Comparison of ENCODE assay signal across 22 cellular contexts in genomic region chr5:140383300-140383699, GRCh38. TPM values are rescaled to one million over a fixed set of nuclear protein-coding genes. Genes with fewer than 3 reads are reported as not detected.
DNase-seq lines count a peak whose midpoint lies in the region; ATAC-seq, FAIRE-seq and TF ChIP-seq lines count a peak whose summit lies in the region.
"Had no signal": no experiment of that assay in that cellular context is flagged by ENCODE, and none has a peak within 500 bp of the region (broad histone marks: within the 10 kb centered on the region; RNA-seq: fewer than 3 reads in every experiment).

No MANE protein-coding gene starts in this region.

- H3K4me1 ChIP-seq in liver (ENCODE audit: control insufficient read depth in 4 of 4, insufficient read depth in 4 of 4, low read length in 3 of 4), result peaks cover 0 to 2% (median 0%) of the 10 kb centered on the region in 4 donors
- no peaks in the 10 kb centered on the region for H3K4me1 ChIP-seq in HepG2 (ENCODE audit: insufficient read depth, low read length)
- peaks cover 0 to 2% of the 10 kb centered on the region in 2 experiments; a peak in 1 of 5 replicates for H3K4me1 ChIP-seq in K562 (replicated peaks in 1 of 2; ENCODE audit: control insufficient read depth in 2 of 2, insufficient read depth in 2 of 2, low read length in 2 of 2)
- H3K4me1 ChIP-seq: HAP-1, SJSA1 had no signal

- H3K4me2 ChIP-seq in HepG2 (ENCODE audit: low read depth, low read length), result no peak overlapping the region
- no peak overlapping the region for H3K4me2 ChIP-seq in K562 (ENCODE audit: insufficient read depth, low read length)
- H3K4me2 ChIP-seq: GM23338 had no signal

- no peak overlapping the region for H3K27ac Mint-ChIP-seq in activated naive CD4-positive, alpha-beta T cell treated with anti-CD3 and anti-CD28 coated beads for 36 hours
- H3K27ac Mint-ChIP-seq: CD4-positive, CD25-positive, alpha-beta regulatory T cell; GM23338 had no signal

- CTCF ChIA-PET in HepG2 (lab: Yijun Ruan, JAX; ENCODE audit: low intra/inter-chr PET ratio, low total read pairs) (no interaction called here), K562 (lab: Yijun Ruan, JAX; ENCODE audit: low intra/inter-chr PET ratio) (no interaction called here)
- CTCF ChIA-PET in activated naive CD4-positive, alpha-beta T cell treated with anti-CD3 and anti-CD28 coated beads for 36 hours (lab: Charles Lee), result interaction anchor here (0.6 to 3.9 kb wide), 2 partner anchors 10 to 415 kb away, joined by 3 to 17 read pairs; no protein-coding TSS in a partner anchor

- H3K9me3 ChIP-seq in liver (ENCODE audit: control insufficient read depth in 4 of 4, low read length in 3 of 4), result no peaks in the 10 kb centered on the region
- H3K9me3 ChIP-seq in HepG2 (ENCODE audit: low read length), result no peaks in the 10 kb centered on the region
- no peaks in the 10 kb centered on the region for H3K9me3 ChIP-seq in K562 (replicated peaks; ENCODE audit: control insufficient read depth, insufficient read depth, low read depth, low read length)
- H3K9me3 ChIP-seq: HAP-1, SJSA1 had no signal

- intact Hi-C loops in HepG2 (cut with micrococcal nuclease; ENCODE audit: unreplicated experiment) (no loop called here), K562 (cut with micrococcal nuclease) (no loop called here)
- intact Hi-C loops in activated naive CD4-positive, alpha-beta T cell treated with anti-CD3 and anti-CD28 coated beads for 36 hours (cut with micrococcal nuclease), result no loop called here

- in situ Hi-C loops in HepG2 (cut with HindIII; ENCODE audit: extremely low pct_ligation_motif_present, low pct_unique_long_range_greater_than_20kb) (no loop called here), K562 (cut with MboI) (no loop called here)

- TF ChIP-seq POLR2A in HepG2 (IDR thresholded peaks at IDR 0.05; ENCODE audit: insufficient read depth in 1 of 2, low read depth in 2 of 2, low read length in 2 of 2) (no peak), K562 (conservative IDR thresholded peaks at IDR 0.05) (no peak)

- peaks cover 1% of the 10 kb centered on the region for H3K9me3 Mint-ChIP-seq in activated naive CD4-positive, alpha-beta T cell treated with anti-CD3 and anti-CD28 coated beads for 36 hours
- H3K9me3 Mint-ChIP-seq: GM23338 had no signal

- no peak overlapping the region for H3K27ac ChIP-seq in liver (ENCODE audit: low read depth in 1 of 2, low read length in 2 of 2)
- no peak overlapping the region for H3K27ac ChIP-seq in HepG2 (ENCODE audit: extremely low read length, insufficient read depth, low read length)
- no peak overlapping the region for H3K27ac ChIP-seq in K562 (ENCODE audit: extremely low read depth, low read depth, low read length)
- H3K27ac ChIP-seq: HL-60, SJSA1 had no signal

- H3K27me3 Mint-ChIP-seq in activated naive CD4-positive, alpha-beta T cell treated with anti-CD3 and anti-CD28 coated beads for 36 hours (ENCODE audit: low read depth), result no peaks in the 10 kb centered on the region
- H3K27me3 Mint-ChIP-seq: CD4-positive, CD25-positive, alpha-beta regulatory T cell had no signal

- no peak overlapping the region for H3K4me3 ChIP-seq in liver (ENCODE audit: low read depth in 1 of 3, low read length in 3 of 3)
- H3K4me3 ChIP-seq in HepG2 (replicated peaks in 1 of 3; ENCODE audit: insufficient read depth in 1 of 3, low read depth in 2 of 3, low read length in 3 of 3), result no peak overlapping the region
- H3K4me3 ChIP-seq in K562, result no peak overlapping the region
- H3K4me3 ChIP-seq: GM23338, HAP-1, SJSA1 had no signal

- DNase-seq in HepG2 (ENCODE audit: low spot score), result no peak
- no peak for DNase-seq in K562 (ENCODE audit: extremely low read depth in 1 of 4, low spot score in 3 of 4)
- peak; percentile 18 for DNase-seq in iris pigment epithelial cell (ENCODE audit: low read depth)
- DNase-seq in cerebellum (ENCODE audit: low spot score), result no peak
- no peak for DNase-seq in activated naive CD4-positive, alpha-beta T cell treated with anti-CD3 and anti-CD28 coated beads for 36 hours
- DNase-seq: CD4-positive, CD25-positive, alpha-beta regulatory T cell; DMS79; KG1; NCI-H1694; NCI-H2081; NCI-H2171; NCI-H524 treated with DMSO at 0.1 percent for 48 hours; NCI-H82 had no signal

- no peak for ATAC-seq in HepG2
- no peak for ATAC-seq in K562
- no peak for ATAC-seq in GM18907 (IDR thresholded peaks at IDR 0.05; ENCODE audit: unreplicated experiment)
- ATAC-seq: GM23338, Right ventricle myocardium inferior had no signal

- no peaks in the 10 kb centered on the region for H3K79me2 ChIP-seq in HepG2 (ENCODE audit: insufficient read depth, low read length)
- no peaks in the 10 kb centered on the region for H3K79me2 ChIP-seq in K562 (ENCODE audit: control insufficient read depth, insufficient read depth, low read length)

- peaks cover 16% of the 10 kb centered on the region for H3K4me1 Mint-ChIP-seq in activated naive CD4-positive, alpha-beta T cell treated with anti-CD3 and anti-CD28 coated beads for 36 hours (ENCODE audit: low read depth)
- H3K4me1 Mint-ChIP-seq: GM23338 had no signal

- H3K9ac ChIP-seq in liver (ENCODE audit: low read depth in 1 of 2, low read length in 2 of 2), result no peak overlapping the region
- no peak overlapping the region for H3K9ac ChIP-seq in HepG2 (ENCODE audit: insufficient read depth, low read depth, low read length)
- no peak overlapping the region for H3K9ac ChIP-seq in K562 (ENCODE audit: insufficient read depth in 1 of 2, low read depth in 2 of 2, low read length in 2 of 2)

- 75% methylated on average over 2 of the region's 2 CpGs for WGBS in liver
- WGBS in HepG2 (ENCODE audit: low lambda C conversion rate), result 74% methylated on average over 2 of the region's 2 CpGs
- 58% methylated on average over 2 of the region's 2 CpGs for WGBS in K562 (ENCODE audit: insufficient coverage, low coverage, missing lambda C conversion rate)

- no peaks in the 10 kb centered on the region for H4K20me1 ChIP-seq in HepG2 (ENCODE audit: insufficient read depth, low read length)
- no peaks in the 10 kb centered on the region for H4K20me1 ChIP-seq in K562 (replicated peaks; ENCODE audit: control insufficient read depth, insufficient read depth, low read length)

- H3K36me3 ChIP-seq in liver (ENCODE audit: control insufficient read depth in 4 of 4, insufficient read depth in 3 of 4, low read depth in 1 of 4, low read length in 3 of 4) (no peaks in the 10 kb centered on the region), HepG2 (replicated peaks in 1 of 2; ENCODE audit: control insufficient read depth in 1 of 2, insufficient read depth in 2 of 2, low read length in 2 of 2) (no peaks in the 10 kb centered on the region), K562 (ENCODE audit: control insufficient read depth, insufficient read depth, low read length) (no peaks in the 10 kb centered on the region)
- H3K36me3 ChIP-seq: HAP-1, SJSA1 had no signal

- H3K9me1 ChIP-seq in K562 (ENCODE audit: control insufficient read depth, insufficient read depth, low read length), result no peaks in the 10 kb centered on the region

- H3K36me3 Mint-ChIP-seq in activated naive CD4-positive, alpha-beta T cell treated with anti-CD3 and anti-CD28 coated beads for 36 hours (ENCODE audit: low read depth), result no peaks in the 10 kb centered on the region

- TF ChIP-seq EP300 in HepG2 (IDR thresholded peaks at IDR 0.05; ENCODE audit: low read depth in 2 of 2, low read length in 2 of 2) (no peak), HepG2 (CRISPR knock-in tag; IDR thresholded peaks at IDR 0.05; ENCODE audit: borderline replicate concordance) (no peak), K562 (IDR thresholded peaks at IDR 0.05; ENCODE audit: low read length) (no peak)

- BruUV-seq in HepG2 (replicated peaks; lab: Mats Ljungman, UMichigan) (no TSS peak), K562 (replicated peaks; lab: Mats Ljungman, UMichigan) (no TSS peak)

- no peak overlapping the region for H3K4me3 Mint-ChIP-seq in activated naive CD4-positive, alpha-beta T cell treated with anti-CD3 and anti-CD28 coated beads for 36 hours
- H3K4me3 Mint-ChIP-seq: GM23338 had no signal

- POLR2A ChIA-PET in HepG2 (lab: Yijun Ruan, JAX), result no interaction called here
- POLR2A ChIA-PET in K562 (lab: Yijun Ruan, JAX), result interaction anchor here (1.5 kb wide), 1 partner anchor 10 kb away, joined by 5 read pairs; no protein-coding TSS in a partner anchor

- H3K27me3 ChIP-seq in liver (ENCODE audit: control insufficient read depth in 4 of 4, insufficient read depth in 4 of 4, low read length in 3 of 4), result no peaks in the 10 kb centered on the region
- no peaks in the 10 kb centered on the region for H3K27me3 ChIP-seq in HepG2 (ENCODE audit: control insufficient read depth in 1 of 2, insufficient read depth in 2 of 2, low read length in 2 of 2)
- H3K27me3 ChIP-seq in K562 (ENCODE audit: control insufficient read depth in 2 of 2, insufficient read depth in 2 of 2, low read length in 2 of 2), result no peaks in the 10 kb centered on the region
- H3K27me3 ChIP-seq: SJSA1 had no signal

- no peak for TF ChIP-seq CTCF in liver (IDR thresholded peaks at IDR 0.05; ENCODE audit: low read depth, low read length, missing input control)
- TF ChIP-seq CTCF in HepG2 (CRISPR knock-in tag; IDR thresholded peaks at IDR 0.05), result no peak
- TF ChIP-seq CTCF in K562 (IDR thresholded peaks at IDR 0.05 in 2 of 3, conservative IDR thresholded peaks at IDR 0.05 in 1 of 3; ENCODE audit: insufficient read depth in 2 of 3, low read depth in 1 of 3, low read length in 3 of 3), result no peak

- H2AFZ ChIP-seq in HepG2 (ENCODE audit: low read length) (no peak overlapping the region), K562 (ENCODE audit: low read depth, low read length) (no peak overlapping the region)
- H2AFZ ChIP-seq: GM23338 had no signal

- FAIRE-seq in HepG2 (lab: Jason Lieb, UNC) (no peak), K562 (lab: Jason Lieb, UNC) (peak; percentile 46)
- FAIRE-seq: A204.1, RCC 7860 had no signal

- TF ChIP-seq RAD21 in liver (IDR thresholded peaks at IDR 0.05) (no peak), HepG2 (CRISPR knock-in tag; IDR thresholded peaks at IDR 0.05) (no peak), K562 (CRISPR knock-in tag; conservative IDR thresholded peaks at IDR 0.05 in 1 of 2, IDR thresholded peaks at IDR 0.05 in 1 of 2) (no peak)

RNA-seq across cellular contexts. Expression of gene ANKHD1, which starts 18.3 kb away (rescaled TPM):
- total RNA-seq in liver, result 100 to 1,000 TPM in 1 of 2 donors, 10 to 100 TPM in 1; 83.5 to 116 TPM
- polyA plus RNA-seq in liver, result 10 to 100 TPM; 33.2 to 36.7 TPM
- 69.9 and 101 TPM in 2 replicates for total RNA-seq in HepG2 (2016; rRNA removed; fragmentation: Illumina TruSeq; extraction: Trizol)
- 59.7 and 69.1 TPM in 2 replicates for total RNA-seq in HepG2 (2016; cell fraction: cytosol; rRNA removed; fragmentation: Illumina TruSeq; extraction: Trizol; ENCODE audit: low read depth)
- total RNA-seq in HepG2 (2016; cell fraction: insoluble cytoplasmic fraction; rRNA removed; fragmentation: Illumina TruSeq; extraction: Trizol), result 69.9 and 98.6 TPM in 2 replicates
- total RNA-seq in HepG2 (2016; cell fraction: membrane; rRNA removed; fragmentation: Illumina TruSeq; extraction: Trizol), result 33.7 and 41.4 TPM in 2 replicates
- total RNA-seq in HepG2 (2016; cell fraction: nucleus; rRNA removed; fragmentation: Illumina TruSeq; extraction: Trizol), result 106 and 125 TPM in 2 replicates
- 68.5 and 82.0 TPM in 2 replicates for polyA plus RNA-seq in HepG2 (2011; rRNA removed)
- 33.7 and 45.2 TPM in 2 replicates for polyA plus RNA-seq in HepG2 (2011; cell fraction: cytosol; rRNA removed)
- 104 and 105 TPM in 2 replicates for polyA plus RNA-seq in HepG2 (2011; cell fraction: nucleus; rRNA removed)
- polyA plus RNA-seq in HepG2 (2012), result 56.5 and 76.2 TPM in 2 replicates
- polyA plus RNA-seq in HepG2 (2016; cell fraction: cytosol; fragmentation: Illumina TruSeq; extraction: Trizol; ENCODE audit: low read depth), result 2.7 and 3.1 TPM in 2 replicates
- 76.7 and 87.6 TPM in 2 replicates for polyA plus RNA-seq in HepG2 (2016; cell fraction: insoluble cytoplasmic fraction; fragmentation: Illumina TruSeq; extraction: Trizol; ENCODE audit: low read depth)
- polyA plus RNA-seq in HepG2 (2016; cell fraction: membrane; fragmentation: Illumina TruSeq; extraction: Trizol; ENCODE audit: low read depth), result 7.0 and 8.2 TPM in 2 replicates
- 142 and 161 TPM in 2 replicates for polyA plus RNA-seq in HepG2 (2016; cell fraction: nucleus; fragmentation: Illumina TruSeq; extraction: Trizol; ENCODE audit: insufficient read depth, low read depth)
- polyA minus RNA-seq in HepG2 (2011; rRNA and poly(A)+ RNA removed; ENCODE audit: low replicate concordance), result 130 and 138 TPM in 2 replicates
- polyA minus RNA-seq in HepG2 (2011; cell fraction: cytosol; rRNA and poly(A)+ RNA removed), result 52.8 and 61.5 TPM in 2 replicates
- polyA minus RNA-seq in HepG2 (2011; cell fraction: nucleus; rRNA and poly(A)+ RNA removed), result 183 and 186 TPM in 2 replicates
- total RNA-seq in K562 (2011; cell fraction: chromatin; rRNA removed; ENCODE audit: low replicate concordance), result 294 and 721 TPM in 2 replicates
- total RNA-seq in K562 (2011; cell fraction: nucleolus; rRNA removed), result 87.1 and 125 TPM in 2 replicates
- total RNA-seq in K562 (2011; cell fraction: nucleoplasm; rRNA removed), result 258 and 400 TPM in 2 replicates
- total RNA-seq in K562 (2014; rRNA removed), result 68.1 and 75.8 TPM in 2 replicates
- total RNA-seq in K562 (2014; rRNA removed; fragmentation: Illumina TruSeq; extraction: Trizol), result 63.0 and 72.8 TPM in 2 replicates
- 73.7 and 78.7 TPM in 2 replicates for total RNA-seq in K562 (2015; rRNA removed; fragmentation: Illumina TruSeq; extraction: Trizol)
- 98.7 and 110 TPM in 2 replicates for total RNA-seq in K562 (2021)
- 138 and 144 TPM in 2 replicates for polyA plus RNA-seq in K562 (2011; rRNA removed)
- polyA plus RNA-seq in K562 (2011; cell fraction: cytosol; rRNA removed), result 62.7 and 95.2 TPM in 2 replicates
- polyA plus RNA-seq in K562 (2011; cell fraction: nucleus; rRNA removed), result 202 and 212 TPM in 2 replicates
- polyA plus RNA-seq in K562 (2012), result 68.5 and 82.4 TPM in 2 replicates
- polyA plus RNA-seq in K562 (2014; fragmentation: Illumina TruSeq; extraction: Trizol), result 93.0 and 101 TPM in 2 replicates
- polyA plus RNA-seq in K562 (2014; fragmentation: Nextera tagmentation; extraction: Ambion mirVana), result 10 to 100 TPM; 38.9 to 39.0 TPM
- polyA plus RNA-seq in K562 (2014; rRNA removed), result 93.6 and 96.7 TPM in 2 replicates
- 219 and 272 TPM in 2 replicates for polyA minus RNA-seq in K562 (2011; rRNA and poly(A)+ RNA removed)
- 70.9 and 81.8 TPM in 2 replicates for polyA minus RNA-seq in K562 (2011; cell fraction: cytosol; rRNA and poly(A)+ RNA removed)
- 78.9 and 124 TPM in 2 replicates for polyA minus RNA-seq in K562 (2011; cell fraction: nucleus; rRNA and poly(A)+ RNA removed)
- total RNA-seq in cerebellum, result 152 TPM
- 10 to 100 TPM; 83.2 to 87.0 TPM for total RNA-seq in activated naive CD4-positive, alpha-beta T cell treated with anti-CD3 and anti-CD28 coated beads for 36 hours

RNA-seq across cellular contexts. Expression of gene SLC4A9, which starts 23.3 kb away (rescaled TPM):
- total RNA-seq in liver (not detected), HepG2 (2016; rRNA removed; fragmentation: Illumina TruSeq; extraction: Trizol) (not detected in 2 replicates), K562 (2014; rRNA removed) (0.05 TPM in 1 of 2 replicates, not detected in the other), K562 (2014; rRNA removed; fragmentation: Illumina TruSeq; extraction: Trizol) (not detected in 2 replicates), K562 (2015; rRNA removed; fragmentation: Illumina TruSeq; extraction: Trizol) (not detected in 2 replicates), K562 (2021) (not detected in 2 replicates), cerebellum (0.45 TPM)
- polyA plus RNA-seq in liver (not detected), HepG2 (2011; rRNA removed) (0.05 TPM in 1 of 2 replicates, not detected in the other), K562 (2011; rRNA removed) (0.13 TPM in 1 of 2 replicates, not detected in the other), K562 (2014; fragmentation: Illumina TruSeq; extraction: Trizol) (not detected in 2 replicates), K562 (2014; fragmentation: Nextera tagmentation; extraction: Ambion mirVana) (not detected), K562 (2014; rRNA removed) (not detected in 2 replicates)
- not detected in 2 replicates for total RNA-seq in HepG2 (2016; cell fraction: cytosol; rRNA removed; fragmentation: Illumina TruSeq; extraction: Trizol; ENCODE audit: low read depth)
- total RNA-seq in HepG2 (2016; cell fraction: insoluble cytoplasmic fraction; rRNA removed; fragmentation: Illumina TruSeq; extraction: Trizol), result not detected in 2 replicates
- total RNA-seq in HepG2 (2016; cell fraction: membrane; rRNA removed; fragmentation: Illumina TruSeq; extraction: Trizol), result not detected in 2 replicates
- total RNA-seq in HepG2 (2016; cell fraction: nucleus; rRNA removed; fragmentation: Illumina TruSeq; extraction: Trizol), result not detected in 2 replicates
- polyA plus RNA-seq in HepG2 (2011; cell fraction: cytosol; rRNA removed), result 0.01 TPM in 1 of 2 replicates, not detected in the other
- 0.10 and 0.40 TPM in 2 replicates for polyA plus RNA-seq in HepG2 (2011; cell fraction: nucleus; rRNA removed)
- polyA plus RNA-seq in HepG2 (2012), result not detected in 2 replicates
- polyA plus RNA-seq in HepG2 (2016; cell fraction: cytosol; fragmentation: Illumina TruSeq; extraction: Trizol; ENCODE audit: low read depth), result not detected in 2 replicates
- polyA plus RNA-seq in HepG2 (2016; cell fraction: insoluble cytoplasmic fraction; fragmentation: Illumina TruSeq; extraction: Trizol; ENCODE audit: low read depth), result not detected in 2 replicates
- polyA plus RNA-seq in HepG2 (2016; cell fraction: membrane; fragmentation: Illumina TruSeq; extraction: Trizol; ENCODE audit: low read depth), result not detected in 2 replicates
- polyA plus RNA-seq in HepG2 (2016; cell fraction: nucleus; fragmentation: Illumina TruSeq; extraction: Trizol; ENCODE audit: insufficient read depth, low read depth), result not detected in 2 replicates
- not detected in 2 replicates for polyA minus RNA-seq in HepG2 (2011; rRNA and poly(A)+ RNA removed; ENCODE audit: low replicate concordance)
- not detected in 2 replicates for polyA minus RNA-seq in HepG2 (2011; cell fraction: cytosol; rRNA and poly(A)+ RNA removed)
- polyA minus RNA-seq in HepG2 (2011; cell fraction: nucleus; rRNA and poly(A)+ RNA removed), result 0.12 TPM in 1 of 2 replicates, not detected in the other
- total RNA-seq in K562 (2011; cell fraction: chromatin; rRNA removed; ENCODE audit: low replicate concordance), result 0.53 TPM in 1 of 2 replicates, not detected in the other
- 0.17 and 0.39 TPM in 2 replicates for total RNA-seq in K562 (2011; cell fraction: nucleolus; rRNA removed)
- total RNA-seq in K562 (2011; cell fraction: nucleoplasm; rRNA removed), result 0.23 TPM in 1 of 2 replicates, not detected in the other
- polyA plus RNA-seq in K562 (2011; cell fraction: cytosol; rRNA removed), result 0.03 TPM in 1 of 2 replicates, not detected in the other
- polyA plus RNA-seq in K562 (2011; cell fraction: nucleus; rRNA removed), result 0.17 and 0.20 TPM in 2 replicates
- 0.03 TPM in 1 of 2 replicates, not detected in the other for polyA plus RNA-seq in K562 (2012)
- not detected in 2 replicates for polyA minus RNA-seq in K562 (2011; rRNA and poly(A)+ RNA removed)
- not detected in 2 replicates for polyA minus RNA-seq in K562 (2011; cell fraction: cytosol; rRNA and poly(A)+ RNA removed)
- polyA minus RNA-seq in K562 (2011; cell fraction: nucleus; rRNA and poly(A)+ RNA removed), result 0.11 and 0.13 TPM in 2 replicates
- total RNA-seq in activated naive CD4-positive, alpha-beta T cell treated with anti-CD3 and anti-CD28 coated beads for 36 hours, result under 1 TPM; 0.07 to 0.12 TPM
- total RNA-seq: CD4-positive, CD25-positive, alpha-beta regulatory T cell; GM23338; Right ventricle myocardium inferior; SJSA1 had no signal
- polyA plus RNA-seq: CD4-positive, CD25-positive, alpha-beta regulatory T cell had no signal

RNA-seq across cellular contexts. Expression of gene HBEGF, which starts 36.9 kb away (rescaled TPM):
- total RNA-seq in liver (1 to 10 TPM in 1 of 2 donors, under 1 TPM in 1; 0.65 to 1.0 TPM), HepG2 (2016; rRNA removed; fragmentation: Illumina TruSeq; extraction: Trizol) (0.77 and 1.7 TPM in 2 replicates), K562 (2014; rRNA removed) (0.36 and 1.4 TPM in 2 replicates), K562 (2014; rRNA removed; fragmentation: Illumina TruSeq; extraction: Trizol) (0.47 and 0.77 TPM in 2 replicates), K562 (2015; rRNA removed; fragmentation: Illumina TruSeq; extraction: Trizol) (0.65 and 0.75 TPM in 2 replicates), K562 (2021) (0.65 and 0.98 TPM in 2 replicates), cerebellum (7.5 TPM)
- polyA plus RNA-seq in liver (under 1 TPM; 0.60 to 0.90 TPM), HepG2 (2011; rRNA removed) (4.3 and 5.0 TPM in 2 replicates), K562 (2011; rRNA removed) (0.45 and 0.60 TPM in 2 replicates), K562 (2014; fragmentation: Illumina TruSeq; extraction: Trizol) (0.79 and 1.1 TPM in 2 replicates), K562 (2014; fragmentation: Nextera tagmentation; extraction: Ambion mirVana) (under 1 TPM; 0.11 to 0.29 TPM), K562 (2014; rRNA removed) (0.62 and 0.78 TPM in 2 replicates)
- total RNA-seq in HepG2 (2016; cell fraction: cytosol; rRNA removed; fragmentation: Illumina TruSeq; extraction: Trizol; ENCODE audit: low read depth), result 0.20 and 0.26 TPM in 2 replicates
- total RNA-seq in HepG2 (2016; cell fraction: insoluble cytoplasmic fraction; rRNA removed; fragmentation: Illumina TruSeq; extraction: Trizol), result 0.58 and 1.5 TPM in 2 replicates
- total RNA-seq in HepG2 (2016; cell fraction: membrane; rRNA removed; fragmentation: Illumina TruSeq; extraction: Trizol), result 0.45 and 0.62 TPM in 2 replicates
- total RNA-seq in HepG2 (2016; cell fraction: nucleus; rRNA removed; fragmentation: Illumina TruSeq; extraction: Trizol), result 1.3 and 2.3 TPM in 2 replicates
- 3.5 and 3.7 TPM in 2 replicates for polyA plus RNA-seq in HepG2 (2011; cell fraction: cytosol; rRNA removed)
- 3.4 and 3.9 TPM in 2 replicates for polyA plus RNA-seq in HepG2 (2011; cell fraction: nucleus; rRNA removed)
- polyA plus RNA-seq in HepG2 (2012), result 1.4 and 3.0 TPM in 2 replicates
- 0.14 and 0.17 TPM in 2 replicates for polyA plus RNA-seq in HepG2 (2016; cell fraction: cytosol; fragmentation: Illumina TruSeq; extraction: Trizol; ENCODE audit: low read depth)
- polyA plus RNA-seq in HepG2 (2016; cell fraction: insoluble cytoplasmic fraction; fragmentation: Illumina TruSeq; extraction: Trizol; ENCODE audit: low read depth), result 0.79 and 0.88 TPM in 2 replicates
- polyA plus RNA-seq in HepG2 (2016; cell fraction: membrane; fragmentation: Illumina TruSeq; extraction: Trizol; ENCODE audit: low read depth), result 0.26 TPM in 2 replicates
- 1.8 and 1.9 TPM in 2 replicates for polyA plus RNA-seq in HepG2 (2016; cell fraction: nucleus; fragmentation: Illumina TruSeq; extraction: Trizol; ENCODE audit: insufficient read depth, low read depth)
- 1.0 and 3.2 TPM in 2 replicates for polyA minus RNA-seq in HepG2 (2011; rRNA and poly(A)+ RNA removed; ENCODE audit: low replicate concordance)
- 1.4 and 1.5 TPM in 2 replicates for polyA minus RNA-seq in HepG2 (2011; cell fraction: cytosol; rRNA and poly(A)+ RNA removed)
- polyA minus RNA-seq in HepG2 (2011; cell fraction: nucleus; rRNA and poly(A)+ RNA removed), result 3.5 and 4.1 TPM in 2 replicates
- 1.1 and 4.5 TPM in 2 replicates for total RNA-seq in K562 (2011; cell fraction: chromatin; rRNA removed; ENCODE audit: low replicate concordance)
- total RNA-seq in K562 (2011; cell fraction: nucleolus; rRNA removed), result 1.7 and 2.3 TPM in 2 replicates
- total RNA-seq in K562 (2011; cell fraction: nucleoplasm; rRNA removed), result 2.2 and 3.7 TPM in 2 replicates
- 0.19 and 0.27 TPM in 2 replicates for polyA plus RNA-seq in K562 (2011; cell fraction: cytosol; rRNA removed)
- 0.25 and 0.78 TPM in 2 replicates for polyA plus RNA-seq in K562 (2011; cell fraction: nucleus; rRNA removed)
- 0.47 and 0.69 TPM in 2 replicates for polyA plus RNA-seq in K562 (2012)
- polyA minus RNA-seq in K562 (2011; rRNA and poly(A)+ RNA removed), result 0.18 and 0.28 TPM in 2 replicates
- polyA minus RNA-seq in K562 (2011; cell fraction: cytosol; rRNA and poly(A)+ RNA removed), result 0.38 TPM in 1 of 2 replicates, not detected in the other
- 0.11 and 0.67 TPM in 2 replicates for polyA minus RNA-seq in K562 (2011; cell fraction: nucleus; rRNA and poly(A)+ RNA removed)
- total RNA-seq in activated naive CD4-positive, alpha-beta T cell treated with anti-CD3 and anti-CD28 coated beads for 36 hours, result 1 to 10 TPM; 8.7 to 9.1 TPM
- polyA plus RNA-seq: CD4-positive, CD25-positive, alpha-beta regulatory T cell had no signal
